ENCODE assay signal across 2 cellular contexts in the genomic region with DNA sequence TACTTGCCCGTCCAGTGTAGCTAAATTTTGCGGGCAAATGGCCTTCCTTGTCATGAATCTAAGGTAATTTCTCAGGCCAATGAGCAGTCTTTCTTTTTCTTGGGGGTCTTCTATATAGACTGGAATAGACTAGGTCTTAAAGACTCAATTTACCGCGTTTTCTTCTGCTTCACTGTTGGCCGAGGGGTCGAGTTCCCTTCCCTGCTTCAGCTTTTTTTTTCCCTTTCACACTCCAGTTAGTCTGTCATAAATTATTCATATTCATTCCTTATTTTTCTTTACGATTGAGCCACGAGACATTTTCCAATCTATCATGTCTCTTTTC.
A peak's percentile ranks its signal among the peaks of the same experiment; 100 is the strongest.
TF ChIP-seq lines count a peak whose summit lies in the region.

No MANE protein-coding gene starts in this region.

TF ChIP-seq in HEK293, 187 proteins besides CTCF, POLR2A, EP300 and RAD21:
- TF ChIP-seq ZNF792 (tag by site-specific recombination; IDR thresholded peaks at IDR 0.05) (no peak), ZNF335 (tag by site-specific recombination; conservative IDR thresholded peaks at IDR 0.05) (0 out of 2 replicates have a peak, but pooled peaks have one; percentile 77), ZNF660 (tag by site-specific recombination; IDR thresholded peaks at IDR 0.05) (0 out of 2 replicates have a peak, but pooled peaks have one; percentile 21), PRDM1 (tag by site-specific recombination; IDR thresholded peaks at IDR 0.05) (peak; percentile 57; the same call in 1 of the 2 replicates), ZFP69B (tag by site-specific recombination; IDR thresholded peaks at IDR 0.05) (peak; percentile 54; the same call in 1 of the 2 replicates), YY1 (tag by site-specific recombination; IDR thresholded peaks at IDR 0.05) (0 out of 2 replicates have a peak, but pooled peaks have one; percentile 69), ZBTB17 (tag by site-specific recombination; IDR thresholded peaks at IDR 0.05) (no peak; the same call in 1 of the 2 replicates)

TF ChIP-seq in GM12878, 131 proteins besides CTCF, POLR2A, EP300 and RAD21:
- TF ChIP-seq, protein P1, sequence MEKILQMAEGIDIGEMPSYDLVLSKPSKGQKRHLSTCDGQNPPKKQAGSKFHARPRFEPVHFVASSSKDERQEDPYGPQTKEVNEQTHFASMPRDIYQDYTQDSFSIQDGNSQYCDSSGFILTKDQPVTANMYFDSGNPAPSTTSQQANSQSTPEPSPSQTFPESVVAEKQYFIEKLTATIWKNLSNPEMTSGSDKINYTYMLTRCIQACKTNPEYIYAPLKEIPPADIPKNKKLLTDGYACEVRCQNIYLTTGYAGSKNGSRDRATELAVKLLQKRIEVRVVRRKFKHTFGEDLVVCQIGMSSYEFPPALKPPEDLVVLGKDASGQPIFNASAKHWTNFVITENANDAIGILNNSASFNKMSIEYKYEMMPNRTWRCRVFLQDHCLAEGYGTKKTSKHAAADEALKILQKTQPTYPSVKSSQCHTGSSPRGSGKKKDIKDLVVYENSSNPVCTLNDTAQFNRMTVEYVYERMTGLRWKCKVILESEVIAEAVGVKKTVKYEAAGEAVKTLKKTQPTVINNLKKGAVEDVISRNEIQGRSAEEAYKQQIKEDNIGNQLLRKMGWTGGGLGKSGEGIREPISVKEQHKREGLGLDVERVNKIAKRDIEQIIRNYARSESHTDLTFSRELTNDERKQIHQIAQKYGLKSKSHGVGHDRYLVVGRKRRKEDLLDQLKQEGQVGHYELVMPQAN (conservative IDR thresholded peaks at IDR 0.05) = peak; percentile 34; the same call in 1 of the 2 replicates
- TF ChIP-seq PML (IDR thresholded peaks at IDR 0.05; ENCODE audit: low read length) = 0 out of 2 replicates have a peak, but pooled peaks have one; percentile 1
- TF ChIP-seq, protein P2, sequence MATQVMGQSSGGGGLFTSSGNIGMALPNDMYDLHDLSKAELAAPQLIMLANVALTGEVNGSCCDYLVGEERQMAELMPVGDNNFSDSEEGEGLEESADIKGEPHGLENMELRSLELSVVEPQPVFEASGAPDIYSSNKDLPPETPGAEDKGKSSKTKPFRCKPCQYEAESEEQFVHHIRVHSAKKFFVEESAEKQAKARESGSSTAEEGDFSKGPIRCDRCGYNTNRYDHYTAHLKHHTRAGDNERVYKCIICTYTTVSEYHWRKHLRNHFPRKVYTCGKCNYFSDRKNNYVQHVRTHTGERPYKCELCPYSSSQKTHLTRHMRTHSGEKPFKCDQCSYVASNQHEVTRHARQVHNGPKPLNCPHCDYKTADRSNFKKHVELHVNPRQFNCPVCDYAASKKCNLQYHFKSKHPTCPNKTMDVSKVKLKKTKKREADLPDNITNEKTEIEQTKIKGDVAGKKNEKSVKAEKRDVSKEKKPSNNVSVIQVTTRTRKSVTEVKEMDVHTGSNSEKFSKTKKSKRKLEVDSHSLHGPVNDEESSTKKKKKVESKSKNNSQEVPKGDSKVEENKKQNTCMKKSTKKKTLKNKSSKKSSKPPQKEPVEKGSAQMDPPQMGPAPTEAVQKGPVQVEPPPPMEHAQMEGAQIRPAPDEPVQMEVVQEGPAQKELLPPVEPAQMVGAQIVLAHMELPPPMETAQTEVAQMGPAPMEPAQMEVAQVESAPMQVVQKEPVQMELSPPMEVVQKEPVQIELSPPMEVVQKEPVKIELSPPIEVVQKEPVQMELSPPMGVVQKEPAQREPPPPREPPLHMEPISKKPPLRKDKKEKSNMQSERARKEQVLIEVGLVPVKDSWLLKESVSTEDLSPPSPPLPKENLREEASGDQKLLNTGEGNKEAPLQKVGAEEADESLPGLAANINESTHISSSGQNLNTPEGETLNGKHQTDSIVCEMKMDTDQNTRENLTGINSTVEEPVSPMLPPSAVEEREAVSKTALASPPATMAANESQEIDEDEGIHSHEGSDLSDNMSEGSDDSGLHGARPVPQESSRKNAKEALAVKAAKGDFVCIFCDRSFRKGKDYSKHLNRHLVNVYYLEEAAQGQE (IDR thresholded peaks at IDR 0.05; ENCODE audit: low read depth, low read length) = 0 out of 2 replicates have a peak, but pooled peaks have one; percentile 15
- TF ChIP-seq BCL11A (IDR thresholded peaks at IDR 0.05; ENCODE audit: low read depth, low read length) = no peak
- TF ChIP-seq, protein P3, sequence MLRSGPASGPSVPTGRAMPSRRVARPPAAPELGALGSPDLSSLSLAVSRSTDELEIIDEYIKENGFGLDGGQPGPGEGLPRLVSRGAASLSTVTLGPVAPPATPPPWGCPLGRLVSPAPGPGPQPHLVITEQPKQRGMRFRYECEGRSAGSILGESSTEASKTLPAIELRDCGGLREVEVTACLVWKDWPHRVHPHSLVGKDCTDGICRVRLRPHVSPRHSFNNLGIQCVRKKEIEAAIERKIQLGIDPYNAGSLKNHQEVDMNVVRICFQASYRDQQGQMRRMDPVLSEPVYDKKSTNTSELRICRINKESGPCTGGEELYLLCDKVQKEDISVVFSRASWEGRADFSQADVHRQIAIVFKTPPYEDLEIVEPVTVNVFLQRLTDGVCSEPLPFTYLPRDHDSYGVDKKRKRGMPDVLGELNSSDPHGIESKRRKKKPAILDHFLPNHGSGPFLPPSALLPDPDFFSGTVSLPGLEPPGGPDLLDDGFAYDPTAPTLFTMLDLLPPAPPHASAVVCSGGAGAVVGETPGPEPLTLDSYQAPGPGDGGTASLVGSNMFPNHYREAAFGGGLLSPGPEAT (IDR thresholded peaks at IDR 0.05; ENCODE audit: low read depth) = peak; percentile 79
- no peak for TF ChIP-seq TCF7 (IDR thresholded peaks at IDR 0.05; ENCODE audit: borderline replicate concordance)
